19 cellular contexts compared by ENCODE assay signal in genomic region chr2:123791716-123792115, GRCh38.
"Had no signal": no experiment of that assay in that cellular context is flagged by ENCODE, and none has a peak within 500 bp of the region (broad histone marks: within the 10 kb centered on the region; RNA-seq: fewer than 3 reads in every experiment).

No MANE protein-coding gene starts in this region.

- H3K4me1 ChIP-seq: breast epithelium, heart right ventricle, left lung, transverse colon had no signal

- ATAC-seq: activated T-cell treated with anti-CD3 and anti-CD28 coated beads, Interleukin-2, amount 50 U/mL, for 4 hours; heart right ventricle; left lung; natural killer cell; stimulated activated naive B cell treated with anti-CD40 and anti-IgM and Interleukin-4, amounts not matched to agents 10 μg/mL and 1 μg/mL and 100 μg/mL, for 72 hours; WTC11 had no signal

- H3K4me3 ChIP-seq: breast epithelium, heart right ventricle, left lung, lung, transverse colon had no signal

- H3K27me3 ChIP-seq: breast epithelium, heart right ventricle, left lung, transverse colon had no signal

- H3K9me3 ChIP-seq: breast epithelium, left lung, transverse colon had no signal

- DNase-seq: activated CD8-positive, alpha-beta memory T cell treated with anti-CD3 and anti-CD28 coated beads, Interleukin-2, amount 50 U/mL, for 4 hours; activated naive CD4-positive, alpha-beta T cell treated with Interleukin-2 at 50 U/mL for 16 hours; activated naive CD8-positive, alpha-beta T cell treated with anti-CD3 and anti-CD28 coated beads for 36 hours; activated T-cell treated with anti-CD3 and anti-CD28 coated beads, Interleukin-2, amount 50 U/mL, for 4 hours; effector memory CD4-positive, alpha-beta T cell; heart right ventricle; left lung; natural killer cell; stimulated activated CD4-positive, alpha-beta T cell treated with anti-CD3 and anti-CD28 coated beads, Interleukin-2, amount 100 ng/mL, for 48 hours; stimulated activated CD8-positive, alpha-beta memory T cell treated with anti-CD3 and anti-CD28 coated beads, Interleukin-4, amount 100 ng/mL, for 48 hours; stimulated activated naive B cell treated with anti-CD40 and anti-IgM and Interleukin-4, amounts not matched to agents 10 μg/mL and 1 μg/mL and 100 μg/mL, for 72 hours; transverse colon had no signal

- H3K27ac Mint-ChIP-seq: activated naive CD8-positive, alpha-beta T cell treated with anti-CD3 and anti-CD28 coated beads for 36 hours; activated T-helper 2 cell treated with anti-CD3 and anti-CD28 coated beads, Interferon-gamma antibody, Interleukin-2, Interleukin-4, amounts not matched to agents 10 μg/mL and 5 μg/mL and 100 μg/mL, durations not matched to agents 14 hours and 24 hours and 36 hours; mesothelial cell of epicardium; natural killer cell; progenitor cell of endocrine pancreas; stimulated activated naive B cell treated with anti-CD40 and anti-IgM and Interleukin-4, amounts not matched to agents 10 μg/mL and 1 μg/mL and 100 μg/mL, for 72 hours; WTC11 had no signal

- H3K27me3 Mint-ChIP-seq: activated naive CD8-positive, alpha-beta T cell treated with anti-CD3 and anti-CD28 coated beads for 36 hours; central memory CD8-positive, alpha-beta T cell; progenitor cell of endocrine pancreas; stimulated activated naive B cell treated with anti-CD40 and anti-IgM and Interleukin-4, amounts not matched to agents 10 μg/mL and 1 μg/mL and 100 μg/mL, for 72 hours had no signal

- H3K4me1 Mint-ChIP-seq: activated naive CD8-positive, alpha-beta T cell treated with anti-CD3 and anti-CD28 coated beads for 36 hours; central memory CD8-positive, alpha-beta T cell; mesothelial cell of epicardium; natural killer cell; stimulated activated naive B cell treated with anti-CD40 and anti-IgM and Interleukin-4, amounts not matched to agents 10 μg/mL and 1 μg/mL and 100 μg/mL, for 72 hours; WTC11 had no signal

- H3K36me3 Mint-ChIP-seq: activated naive CD8-positive, alpha-beta T cell treated with anti-CD3 and anti-CD28 coated beads for 36 hours; mesothelial cell of epicardium; natural killer cell; stimulated activated naive B cell treated with anti-CD40 and anti-IgM and Interleukin-4, amounts not matched to agents 10 μg/mL and 1 μg/mL and 100 μg/mL, for 72 hours had no signal

- H3K4me3 Mint-ChIP-seq: activated naive CD8-positive, alpha-beta T cell treated with anti-CD3 and anti-CD28 coated beads for 36 hours; activated T-cell treated with anti-CD3 and anti-CD28 coated beads, Interleukin-2, amount 50 U/mL, for 4 hours; central memory CD8-positive, alpha-beta T cell; mesothelial cell of epicardium; natural killer cell; stimulated activated naive B cell treated with anti-CD40 and anti-IgM and Interleukin-4, amounts not matched to agents 10 μg/mL and 1 μg/mL and 100 μg/mL, for 72 hours; WTC11 had no signal

- H3K36me3 ChIP-seq: breast epithelium, heart right ventricle, left lung, transverse colon had no signal

- H3K27ac ChIP-seq: breast epithelium, heart right ventricle, left lung, transverse colon had no signal
